15 cellular contexts compared by ENCODE assay signal in the genomic region with DNA sequence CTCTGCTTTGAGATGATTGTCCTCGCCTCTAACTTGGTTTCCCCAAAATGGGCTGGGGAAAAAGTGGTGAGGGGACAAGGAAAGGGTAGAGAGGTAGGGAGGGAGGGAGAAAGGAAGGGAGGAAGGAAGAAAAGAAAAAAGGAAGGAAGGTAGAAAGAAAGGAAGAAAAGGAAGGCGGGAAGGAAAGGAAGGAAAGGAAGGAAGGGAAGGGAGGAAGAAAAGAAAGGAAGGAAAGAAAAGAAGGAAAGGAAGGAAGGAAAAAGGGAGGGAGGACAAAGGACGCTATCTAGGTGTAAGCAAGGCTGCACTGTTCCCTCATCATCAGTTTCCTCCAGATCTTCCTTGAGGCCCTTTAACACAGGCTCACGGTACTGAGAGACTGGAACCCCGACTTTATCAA. TPM values are rescaled to one million over a fixed set of nuclear protein-coding genes. Genes with fewer than 3 reads are reported as not detected.
DNase-seq lines count a peak whose midpoint lies in the region; ATAC-seq and TF ChIP-seq lines count a peak whose summit lies in the region.
"Had no signal": no experiment of that assay in that cellular context is flagged by ENCODE, and none has a peak within 500 bp of the region (broad histone marks: within the 10 kb centered on the region; RNA-seq: fewer than 3 reads in every experiment).

No MANE protein-coding gene starts in this region.

- TF ChIP-seq CTCF in fibroblast of villous mesenchyme (IDR thresholded peaks at IDR 0.05; ENCODE audit: insufficient read depth, low read depth, low read length), result no peak

- H3K9me3 ChIP-seq in SK-N-MC (ENCODE audit: low read depth, low read length), result no peaks in the 10 kb centered on the region
- no peaks in the 10 kb centered on the region for H3K9me3 ChIP-seq in skeletal muscle satellite cell (replicated peaks; ENCODE audit: low read length)
- H3K9me3 ChIP-seq: tibial nerve had no signal

- H3K36me3 Mint-ChIP-seq in activated T-cell treated with anti-CD3 and anti-CD28 coated beads, Interleukin-2, amount 50 U/mL, for 72 hours (ENCODE audit: insufficient read depth in 2 of 2), result peaks cover 4 to 16% of the 10 kb centered on the region in 2 donors

- H3K4me3 Mint-ChIP-seq in activated T-cell treated with anti-CD3 and anti-CD28 coated beads, Interleukin-2, amount 50 U/mL, for 72 hours, result peak overlapping the region; percentile 88 to 92

- peaks cover 19% of the 10 kb centered on the region for H3K4me1 ChIP-seq in skeletal muscle satellite cell (ENCODE audit: control insufficient read depth, insufficient read depth, low read length)

- peak overlapping the region; percentile 90 for H3K4me2 ChIP-seq in skeletal muscle satellite cell (ENCODE audit: low read length)

- H3K4me3 ChIP-seq in SK-N-MC (0 out of 2 replicates have a peak overlapping the region, but pooled peaks have one; percentile 82), fibroblast of villous mesenchyme (ENCODE audit: low read depth, low read length) (peak overlapping the region; percentile 78), skeletal muscle satellite cell (ENCODE audit: low read length) (no peak overlapping the region)
- H3K4me3 ChIP-seq: tibial nerve had no signal

- no peaks in the 10 kb centered on the region for H3K27me3 Mint-ChIP-seq in activated T-cell treated with anti-CD3 and anti-CD28 coated beads, Interleukin-2, amount 50 U/mL, for 72 hours (ENCODE audit: low read depth)
- H3K27me3 Mint-ChIP-seq: activated CD4-positive, alpha-beta T cell treated with anti-CD3 and anti-CD28 coated beads, Interleukin-2, amount 10 ng/mL, durations not matched to agents 7 days and 5 days had no signal

- no peak for DNase-seq in activated T-cell treated with anti-CD3 and anti-CD28 coated beads, Interleukin-2, amount 50 U/mL, for 72 hours
- DNase-seq in activated T-cell treated with anti-CD3 and anti-CD28 coated beads for 4 hours (no peak), SK-N-MC (ENCODE audit: low read depth, low spot score) (no peak), fibroblast of villous mesenchyme (ENCODE audit: low read depth) (no peak), head of caudate nucleus (no peak)
- DNase-seq: activated CD4-positive, alpha-beta T cell treated with anti-CD3 and anti-CD28 coated beads, Interleukin-2, amount 10 ng/mL, durations not matched to agents 7 days and 5 days; activated naive CD4-positive, alpha-beta T cell treated with anti-CD3 and anti-CD28 coated beads for 36 hours; DMS153; NCI-H1092 treated with DMSO at 0.1 percent for 48 hours; NCI-H2227 treated with DMSO at 0.1 percent for 48 hours; SW 1271 had no signal

- no peak overlapping the region for H3K27ac Mint-ChIP-seq in activated T-cell treated with anti-CD3 and anti-CD28 coated beads, Interleukin-2, amount 50 U/mL, for 72 hours
- H3K27ac Mint-ChIP-seq: activated naive CD4-positive, alpha-beta T cell treated with anti-CD3 and anti-CD28 coated beads for 36 hours had no signal

- H3K9ac ChIP-seq in SK-N-MC (ENCODE audit: insufficient read length), result no peak overlapping the region
- no peak overlapping the region for H3K9ac ChIP-seq in skeletal muscle satellite cell (ENCODE audit: low read depth, low read length)

- peaks cover 71% of the 10 kb centered on the region for H3K4me1 Mint-ChIP-seq in activated T-cell treated with anti-CD3 and anti-CD28 coated beads, Interleukin-2, amount 50 U/mL, for 72 hours (ENCODE audit: low read depth)

- H3K36me3 ChIP-seq in SK-N-MC (ENCODE audit: insufficient read depth, low read length) (peaks cover 26% of the 10 kb centered on the region), skeletal muscle satellite cell (ENCODE audit: insufficient read depth, low read length) (peaks cover 4% of the 10 kb centered on the region)

- H3K9me3 Mint-ChIP-seq in activated T-cell treated with anti-CD3 and anti-CD28 coated beads, Interleukin-2, amount 50 U/mL, for 72 hours, result no peaks in the 10 kb centered on the region
- H3K9me3 Mint-ChIP-seq: activated CD4-positive, alpha-beta T cell treated with anti-CD3 and anti-CD28 coated beads, Interleukin-2, amount 10 ng/mL, durations not matched to agents 7 days and 5 days; activated naive CD4-positive, alpha-beta T cell treated with anti-CD3 and anti-CD28 coated beads for 36 hours had no signal

- no peak for ATAC-seq in activated T-cell treated with anti-CD3 and anti-CD28 coated beads, Interleukin-2, amount 50 U/mL, for 72 hours (replicated peaks in 1 of 2)
- no peak for ATAC-seq in GM18519 (IDR thresholded peaks at IDR 0.05; ENCODE audit: low FRiP score, unreplicated experiment)
- no peak for ATAC-seq in HG03460 (IDR thresholded peaks at IDR 0.05; ENCODE audit: unreplicated experiment)

- intact Hi-C loops in head of caudate nucleus (cut with DNase I), result loop anchor here (10.0 kb wide), 1 partner anchor 117 kb away; no protein-coding TSS in a partner anchor

- no peaks in the 10 kb centered on the region for H3K27me3 ChIP-seq in skeletal muscle satellite cell (ENCODE audit: control insufficient read depth, insufficient read depth, low read length)
- H3K27me3 ChIP-seq: tibial nerve had no signal

- H3K27ac ChIP-seq in SK-N-MC, result peak overlapping the region; percentile 65; the same call in 1 of the 2 replicates

RNA-seq across cellular contexts. Expression of a gene that starts 2.2 kb away (rescaled TPM):
- 10 to 100 TPM; 37.0 to 46.6 TPM for total RNA-seq in activated T-cell treated with anti-CD3 and anti-CD28 coated beads, Interleukin-2, amount 50 U/mL, for 72 hours
- 41.9 and 46.2 TPM in 2 replicates for total RNA-seq in fibroblast of villous mesenchyme
- total RNA-seq in skeletal muscle satellite cell (2012; rRNA removed), result 22.3 and 25.1 TPM in 2 replicates
